ENCODE assay signal across 16 cellular contexts in the genomic region with DNA sequence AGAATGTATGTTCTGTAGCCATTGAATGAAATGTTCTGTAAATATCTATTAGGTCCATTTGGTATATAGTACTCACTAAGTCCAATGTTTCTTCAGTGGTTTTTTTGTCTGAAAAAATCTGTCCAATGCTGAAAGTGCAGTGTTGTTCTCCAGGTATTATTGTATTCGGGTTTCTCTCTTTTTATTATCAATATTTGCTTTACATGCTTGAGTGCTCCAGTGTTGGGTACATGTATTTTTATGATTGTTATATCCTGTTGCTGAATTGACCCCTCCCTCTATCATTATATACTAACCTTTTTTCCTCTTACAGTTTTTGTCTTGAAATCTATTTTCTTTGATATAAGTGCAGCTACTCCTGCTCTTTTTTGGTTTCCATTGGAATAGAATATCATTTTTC.
A peak's percentile ranks its signal among the peaks of the same experiment; 100 is the strongest.
DNase-seq lines count a peak whose midpoint lies in the region; ATAC-seq and TF ChIP-seq lines count a peak whose summit lies in the region.
"Had no signal": no experiment of that assay in that cellular context is flagged by ENCODE, and none has a peak within 500 bp of the region (broad histone marks: within the 10 kb centered on the region; RNA-seq: fewer than 3 reads in every experiment).

No MANE protein-coding gene starts in this region.

- no peaks in the 10 kb centered on the region for H3K27me3 ChIP-seq in upper lobe of right lung
- H3K27me3 ChIP-seq: BLaER1 had no signal

- H3K36me3 ChIP-seq in upper lobe of right lung, result no peaks in the 10 kb centered on the region
- H3K36me3 ChIP-seq: BLaER1 had no signal

- no peak overlapping the region for H3K27ac ChIP-seq in upper lobe of right lung
- H3K27ac ChIP-seq: BLaER1, HL-60 had no signal

- H3K4me3 ChIP-seq in upper lobe of right lung, result no peak overlapping the region
- H3K4me3 ChIP-seq: BLaER1, GM23338 had no signal

- H3K9me3 ChIP-seq in upper lobe of right lung, result no peaks in the 10 kb centered on the region
- H3K9me3 ChIP-seq: Caco-2 had no signal

- no peaks in the 10 kb centered on the region for H3K4me1 ChIP-seq in upper lobe of right lung
- H3K4me1 ChIP-seq: BLaER1, Caco-2 had no signal

- ATAC-seq in left colon (peak; percentile 45), upper lobe of right lung (no peak)
- ATAC-seq: GM23338 had no signal

- intact Hi-C loops in left colon (cut with DNase I, micrococcal nuclease), result no loop called here
- intact Hi-C loops in upper lobe of right lung (cut with DNase I), result no loop called here

- no peak for TF ChIP-seq CTCF in upper lobe of right lung (IDR thresholded peaks at IDR 0.05)

- DNase-seq in NCI-H526 treated with DMSO at 0.1 percent for 48 hours (lab: John Stamatoyannopoulos, UW), result peak; percentile 10
- no peak for DNase-seq in NCI-H526 (lab: John Stamatoyannopoulos, UW)
- peak; percentile 47 for DNase-seq in DMS153 treated with DMSO at 0.1 percent for 48 hours (lab: John Stamatoyannopoulos, UW; ENCODE audit: unreplicated experiment)
- peak; percentile 26 for DNase-seq in NCI-H1417 treated with DMSO at 0.1 percent for 48 hours (lab: John Stamatoyannopoulos, UW)
- DNase-seq in left colon, result no peak
- no peak for DNase-seq in upper lobe of right lung
- DNase-seq in mesenteric fat pad (ENCODE audit: low spot score), result no peak
- DNase-seq: AML-193; Caco-2; CD8-positive, alpha-beta memory T cell; DMS79 treated with DMSO at 0.1 percent for 48 hours; EL; H7 had no signal

Comparison
In these comparisons a context has a peak if more than half of its experiments do, and no peak if none do; other contexts are left out.
1. DNase-seq: peak in NCI-H526 treated with DMSO at 0.1 percent for 48 hours (single experiment), DMS153 treated with DMSO at 0.1 percent for 48 hours (single experiment) and NCI-H1417 treated with DMSO at 0.1 percent for 48 hours (single experiment); none in NCI-H526 (0 of 2), left colon (0 of 2), upper lobe of right lung (single experiment) and mesenteric fat pad (single experiment).